In the genomic region with DNA sequence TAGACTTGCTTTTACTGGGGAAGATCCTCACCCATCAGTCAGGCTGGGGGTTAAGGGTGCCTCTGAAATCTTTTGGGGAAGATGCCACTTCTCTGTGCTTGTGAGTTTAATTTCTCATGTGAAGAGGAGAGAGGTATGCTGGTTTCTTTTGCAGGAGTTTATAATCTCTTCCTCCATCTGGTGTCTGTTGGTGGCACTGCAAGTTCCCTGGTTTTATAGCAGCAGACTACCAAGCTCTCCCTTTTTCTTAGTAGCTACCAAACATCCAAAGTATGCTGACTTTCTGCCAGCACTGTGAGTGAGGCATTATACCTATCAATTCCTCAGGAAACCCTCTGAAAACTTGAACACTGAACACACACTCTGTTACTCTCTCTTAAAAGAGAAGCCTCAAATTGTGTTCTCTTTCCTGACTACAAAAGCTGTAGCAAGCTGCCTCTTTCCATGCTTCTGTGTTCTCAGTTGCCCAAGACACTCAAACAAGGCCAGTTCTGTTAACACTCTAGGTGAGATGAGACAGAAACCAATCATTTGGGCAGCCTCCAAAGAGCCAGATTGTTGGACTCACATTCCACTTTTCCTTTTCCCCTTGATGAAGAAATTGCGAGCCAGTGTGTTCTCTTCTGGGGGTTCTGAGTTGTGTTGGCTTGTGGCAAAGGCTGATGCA, we compare ENCODE assay signal across 9 cellular contexts.
DNase-seq lines count a peak whose midpoint lies in the region; ATAC-seq and TF ChIP-seq lines count a peak whose summit lies in the region.
"Had no signal": no experiment of that assay in that cellular context is flagged by ENCODE, and none has a peak within 500 bp of the region (broad histone marks: within the 10 kb centered on the region; RNA-seq: fewer than 3 reads in every experiment).

No MANE protein-coding gene starts in this region.

- H3K36me3 ChIP-seq in left lung, result no peaks in the 10 kb centered on the region
- no peaks in the 10 kb centered on the region for H3K36me3 ChIP-seq in vagina

- DNase-seq in ELR (ENCODE audit: low read depth) (peak; percentile 47), SW480 (ENCODE audit: low spot score) (peak; percentile 22), left lung (no peak), sciatic nerve (ENCODE audit: low spot score) (no peak), vagina (ENCODE audit: extremely low spot score in 2 of 2) (no peak), NCI-H146 treated with DMSO at 0.1 percent for 48 hours (lab: John Stamatoyannopoulos, UW; ENCODE audit: unreplicated experiment) (no peak)
- DNase-seq: activated naive CD8-positive, alpha-beta T cell treated with anti-CD3 and anti-CD28 coated beads, Interleukin-2, amount 10 ng/mL, durations not matched to agents 7 days and 5 days had no signal

- H3K27ac ChIP-seq in left lung, result no peak overlapping the region
- no peak overlapping the region for H3K27ac ChIP-seq in vagina

- intact Hi-C loops in left lung (cut with DNase I), result no loop called here
- intact Hi-C loops in sciatic nerve (cut with DNase I), result no loop called here
- intact Hi-C loops in vagina (cut with DNase I), result no loop called here

- peaks cover 0 to 4% of the 10 kb centered on the region in 2 donors for H3K9me3 ChIP-seq in left lung
- H3K9me3 ChIP-seq in vagina, result no peaks in the 10 kb centered on the region

- TF ChIP-seq CTCF in left lung (IDR thresholded peaks at IDR 0.05) (peak in 1 of 2 donors; percentile 18), vagina (IDR thresholded peaks at IDR 0.05) (no peak)

- H3K4me1 ChIP-seq in left lung (no peaks in the 10 kb centered on the region), vagina (no peaks in the 10 kb centered on the region)

- H3K27me3 ChIP-seq in left lung (no peaks in the 10 kb centered on the region), vagina (no peaks in the 10 kb centered on the region)

- ATAC-seq in HG03354 (IDR thresholded peaks at IDR 0.05; ENCODE audit: poor library complexity, severe bottlenecking, unreplicated experiment) (peak; percentile 57), left lung (peak; percentile 68), sciatic nerve (no peak), HG03571 (IDR thresholded peaks at IDR 0.05; ENCODE audit: unreplicated experiment) (no peak)

- H3K4me3 ChIP-seq in left lung, result no peak overlapping the region
- no peak overlapping the region for H3K4me3 ChIP-seq in vagina

- no peak for TF ChIP-seq POLR2A in vagina (IDR thresholded peaks at IDR 0.05)

Comparison
In these comparisons a context has a peak if more than half of its experiments do, and no peak if none do; other contexts are left out.
1. DNase-seq: peak in ELR (single experiment) and SW480 (single experiment); none in left lung (0 of 2), sciatic nerve (single experiment), vagina (0 of 2) and NCI-H146 treated with DMSO at 0.1 percent for 48 hours (single experiment).
2. ATAC-seq: peak in HG03354 (single experiment) and left lung (single experiment); none in sciatic nerve (single experiment) and HG03571 (single experiment).